Comparison of ENCODE assay signal across 9 cellular contexts in the genomic region with DNA sequence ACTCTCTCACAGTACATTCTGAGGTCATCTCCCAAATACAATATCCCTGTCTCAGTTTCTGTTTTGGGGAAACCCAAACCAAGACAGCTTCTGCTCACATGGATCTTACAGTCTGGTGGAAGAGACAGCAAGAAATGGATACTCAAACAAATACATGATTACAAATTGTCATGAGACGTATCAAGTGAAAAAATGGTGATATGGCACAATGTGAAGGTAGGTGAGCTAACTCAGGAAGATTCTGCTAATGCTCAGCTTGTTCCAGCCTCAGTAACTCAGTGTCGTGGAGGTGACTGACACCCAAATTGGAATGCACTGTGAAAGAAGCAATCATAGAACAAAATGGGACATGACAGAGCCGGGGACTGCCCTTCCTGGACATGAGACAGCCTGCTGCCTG.
"Had no signal": no experiment of that assay in that cellular context is flagged by ENCODE, and none has a peak within 500 bp of the region (broad histone marks: within the 10 kb centered on the region; RNA-seq: fewer than 3 reads in every experiment).

No MANE protein-coding gene starts in this region.

- H3K4me3 ChIP-seq: HAP-1 had no signal

- ATAC-seq: HCT116 had no signal

- FAIRE-seq: HTR-8/SVneo had no signal

- H3K9ac ChIP-seq: KMS-11 had no signal

- DNase-seq: GOT3, H7, HFFc6, Karpas-422, KBM-7 had no signal

- H3K4me2 ChIP-seq: KMS-11 had no signal

- H3K4me1 ChIP-seq: HAP-1 had no signal

- H3K27ac ChIP-seq: KMS-11 had no signal

- H3K36me3 ChIP-seq: HAP-1 had no signal

- H3K9me3 ChIP-seq: HAP-1 had no signal
